9 cellular contexts compared by ENCODE assay signal in genomic region chr2:54561795-54562592, GRCh38.
A peak's percentile ranks its signal among the peaks of the same experiment; 100 is the strongest.
DNase-seq lines count a peak whose midpoint lies in the region; ATAC-seq, FAIRE-seq and TF ChIP-seq lines count a peak whose summit lies in the region.
"Had no signal": no experiment of that assay in that cellular context is flagged by ENCODE, and none has a peak within 500 bp of the region (broad histone marks: within the 10 kb centered on the region; RNA-seq: fewer than 3 reads in every experiment).

No MANE protein-coding gene starts in this region.

- H2BK20ac ChIP-seq in H1 (ENCODE audit: low read length) = no peak overlapping the region

- H3K79me2 ChIP-seq in H1 (ENCODE audit: control insufficient read depth in 1 of 2, insufficient read depth in 2 of 2, low read length in 2 of 2) (peaks cover 26 to 84% of the 10 kb centered on the region in 2 experiments), smooth muscle cell (ENCODE audit: low read depth) (peaks cover 90% of the 10 kb centered on the region)

- H3K4me1 ChIP-seq in Panc1 (ENCODE audit: control insufficient read depth, insufficient read depth, low read length) (peaks cover 33% of the 10 kb centered on the region), H1 (replicated peaks in 1 of 4; ENCODE audit: control insufficient read depth in 3 of 4, insufficient read depth in 4 of 4, low read length in 3 of 4) (peaks cover 3 to 10% (median 7%) of the 10 kb centered on the region in 4 experiments), smooth muscle cell (ENCODE audit: low read depth) (peaks cover 24% of the 10 kb centered on the region), tibial artery (peaks cover 0 to 44% (median 21%) of the 10 kb centered on the region in 4 donors)

- H3K9ac ChIP-seq in H1 (replicated peaks in 1 of 4; ENCODE audit: extremely low read depth in 1 of 4, low read depth in 3 of 4, low read length in 3 of 4) = no peak overlapping the region
- no peak overlapping the region for H3K9ac ChIP-seq in smooth muscle cell (ENCODE audit: low read depth)

- TF ChIP-seq RAD21 in H1 (IDR thresholded peaks at IDR 0.05 in 1 of 2, conservative IDR thresholded peaks at IDR 0.05 in 1 of 2; ENCODE audit: low read depth in 2 of 2, low read length in 2 of 2) = no peak

- H4K5ac ChIP-seq in H1 (ENCODE audit: insufficient read length, low read depth, low read length) = no peak overlapping the region

- H3K9me3 ChIP-seq in Panc1 (ENCODE audit: control insufficient read depth, insufficient read depth, low read depth, low read length) (no peaks in the 10 kb centered on the region), H1 (ENCODE audit: insufficient read depth in 2 of 2, low read depth in 1 of 2, low read length in 1 of 2) (no peaks in the 10 kb centered on the region), smooth muscle cell (replicated peaks; ENCODE audit: low read depth) (no peaks in the 10 kb centered on the region), tibial artery (no peaks in the 10 kb centered on the region)

- TF ChIP-seq CTCF in Panc1 (IDR thresholded peaks at IDR 0.05) = no peak
- TF ChIP-seq CTCF in H1 (IDR thresholded peaks at IDR 0.05; ENCODE audit: control extremely low read depth in 1 of 3, insufficient read depth in 1 of 3, low read depth in 1 of 3, low read length in 3 of 3) = no peak
- no peak for TF ChIP-seq CTCF in smooth muscle cell (IDR thresholded peaks at IDR 0.05; ENCODE audit: borderline replicate concordance, insufficient read depth, poor library complexity, severe bottlenecking)
- no peak for TF ChIP-seq CTCF in tibial artery (IDR thresholded peaks at IDR 0.05)

- FAIRE-seq in H1 (lab: Jason Lieb, UNC) = no peak

- H2BK12ac ChIP-seq in H1 (ENCODE audit: low read depth, low read length) = no peak overlapping the region

- H2BK15ac ChIP-seq in H1 (ENCODE audit: low read length) = no peak overlapping the region

- H4K20me1 ChIP-seq in H1 (replicated peaks in 1 of 2; ENCODE audit: control insufficient read depth in 1 of 2, insufficient read depth in 2 of 2, low read length in 2 of 2) (peaks cover 15 to 18% of the 10 kb centered on the region in 2 experiments), smooth muscle cell (ENCODE audit: low read depth) (peaks cover 70% of the 10 kb centered on the region)

- H3K23ac ChIP-seq in H1 (ENCODE audit: insufficient read length) = no peak overlapping the region

- no peak overlapping the region for H2BK5ac ChIP-seq in H1 (ENCODE audit: low read depth, low read length)

- no peak overlapping the region for H4K91ac ChIP-seq in H1 (replicated peaks; ENCODE audit: insufficient read length, low read length)

- H3K36me3 ChIP-seq in Panc1 (ENCODE audit: control insufficient read depth, insufficient read depth, low read length) (peaks cover 7% of the 10 kb centered on the region), H1 (ENCODE audit: control insufficient read depth in 2 of 4, insufficient read depth in 4 of 4, low read length in 3 of 4) (no peaks in the 10 kb centered on the region; a peak in 1 of 8 replicates), smooth muscle cell (ENCODE audit: low read depth) (no peaks in the 10 kb centered on the region), tibial artery (no peaks in the 10 kb centered on the region)

- H4K8ac ChIP-seq in H1 (ENCODE audit: extremely low read depth, insufficient read depth, low read length) = no peak overlapping the region

- H2AK5ac ChIP-seq in H1 (ENCODE audit: low read depth, low read length) = no peak overlapping the region

- H3K4me3 ChIP-seq in Panc1 (ENCODE audit: low read depth in 2 of 2, low read length in 2 of 2) = no peak overlapping the region
- peak overlapping the region in 1 of 4 experiments; percentile 32; a peak in 1 of 8 replicates for H3K4me3 ChIP-seq in H1 (ENCODE audit: extremely low read depth in 1 of 4, insufficient read depth in 2 of 4, low read depth in 3 of 4, low read length in 4 of 4)
- peak overlapping the region; percentile 66 for H3K4me3 ChIP-seq in smooth muscle cell
- no peak overlapping the region for H3K4me3 ChIP-seq in tibial artery

- H3K79me1 ChIP-seq in H1 (ENCODE audit: low read depth, low read length) = peaks cover 6% of the 10 kb centered on the region

- H3K27me3 ChIP-seq in Panc1 (ENCODE audit: control insufficient read depth, insufficient read depth, low read length) (no peaks in the 10 kb centered on the region), H1 (replicated peaks in 1 of 4; ENCODE audit: control insufficient read depth in 3 of 4, extremely low read depth in 1 of 4, insufficient read depth in 3 of 4, low read length in 3 of 4) (no peaks in the 10 kb centered on the region), smooth muscle cell (ENCODE audit: low read depth) (no peaks in the 10 kb centered on the region), tibial artery (no peaks in the 10 kb centered on the region)

- no TSS peak for BruUV-seq in Panc1 (replicated peaks; lab: Mats Ljungman, UMichigan)

- POLR2A ChIA-PET in Panc1 (lab: Charles Lee) (no interaction called here), H1 (lab: Charles Lee; ENCODE audit: partially characterized antibody) (interaction anchor here (0.7 to 1.3 kb wide), 5 partner anchors 11 to 232 kb away, joined by 3 read pairs; no protein-coding TSS in a partner anchor)

- no peak overlapping the region for H3K18ac ChIP-seq in H1 (ENCODE audit: extremely low read depth, low read length)

- no peak for ATAC-seq in Panc1
- ATAC-seq: esophagus mucosa had no signal

- CTCF ChIA-PET in Panc1 (lab: Charles Lee) = no interaction called here
- CTCF ChIA-PET in H1 (lab: Charles Lee; ENCODE audit: partially characterized antibody) = interaction anchor here (0.5 to 1.4 kb wide), 6 partner anchors 19 to 628 kb away, joined by 3 to 6 read pairs (median 3); no protein-coding TSS in a partner anchor

- WGBS in H1 (ENCODE audit: extremely low coverage in 1 of 2, insufficient coverage in 1 of 2, insufficient read length in 1 of 2, insufficient replicate concordance in 2 of 2, low coverage in 1 of 2, low lambda C conversion rate in 2 of 2, missing lambda C conversion rate in 1 of 2), 2 experiments = 79% methylated on average over 4 of the region's 4 CpGs; no CpG with 5 or more reads in 1 of the 2 experiments
- 72% methylated on average over 4 of the region's 4 CpGs for WGBS in smooth muscle cell (ENCODE audit: low lambda C conversion rate)

- DNase-seq in SIG-M5 treated with dmso at 0.1 percent for 504 hours (lab: John Stamatoyannopoulos, UW; ENCODE audit: unreplicated experiment) (peak; percentile 41), SIG-M5 (lab: John Stamatoyannopoulos, UW) (no peak), Panc1 (ENCODE audit: low read depth, low spot score) (no peak), H1 (ENCODE audit: low read depth in 1 of 2, low spot score in 2 of 2) (no peak), smooth muscle cell (lab: John Stamatoyannopoulos, UW; ENCODE audit: unreplicated experiment) (no peak), tibial artery (no peak), dermis blood vessel endothelial cell (no peak), hippocampal formation (lab: John Stamatoyannopoulos, UW) (no peak)

- no peak overlapping the region for H2AFZ ChIP-seq in H1 (ENCODE audit: low read length)
- no peak overlapping the region for H2AFZ ChIP-seq in smooth muscle cell (ENCODE audit: low read depth)

- no peak overlapping the region for H3K56ac ChIP-seq in H1 (replicated peaks; ENCODE audit: insufficient read length, low read depth, low read length)

- TF ChIP-seq POLR2A in H1 (IDR thresholded peaks at IDR 0.05; ENCODE audit: control extremely low read depth in 1 of 2, low read depth in 2 of 2, low read length in 2 of 2) = no peak

- no peak overlapping the region for H2BK120ac ChIP-seq in H1 (replicated peaks; ENCODE audit: low read depth, low read length)

- peaks cover 16% of the 10 kb centered on the region for H3F3A ChIP-seq in smooth muscle cell (ENCODE audit: low read depth)

- H3K14ac ChIP-seq in H1 (ENCODE audit: insufficient read length) = no peak overlapping the region

- in situ Hi-C loops in Panc1 (cut with HindIII; ENCODE audit: low pct_unique_long_range_greater_than_20kb, low sequenced_read_pairs) = no loop called here

- intact Hi-C loops in Panc1 (cut with micrococcal nuclease; ENCODE audit: unreplicated experiment) = no loop called here
- intact Hi-C loops in tibial artery (cut with DNase I; ENCODE audit: low total_unique reads) = no loop called here

- no peak for TF ChIP-seq EP300 in H1 (IDR thresholded peaks at IDR 0.05; ENCODE audit: borderline replicate concordance in 1 of 2, low read depth in 2 of 2, low read length in 2 of 2)

- peak overlapping the region; percentile 52; the same call in 1 of the 2 replicates for H3K27ac ChIP-seq in Panc1 (ENCODE audit: low read length)
- H3K27ac ChIP-seq in H1 (ENCODE audit: low read depth, low read length) = no peak overlapping the region
- H3K27ac ChIP-seq in smooth muscle cell (ENCODE audit: low read depth) = peak overlapping the region; percentile 24
- H3K27ac ChIP-seq in tibial artery = no peak overlapping the region

- H3K4me2 ChIP-seq in H1 (ENCODE audit: insufficient read depth in 1 of 2, low read depth in 2 of 2, low read length in 2 of 2) = peak overlapping the region; percentile 45 to 83; a peak in 3 of 4 replicates
- H3K4me2 ChIP-seq in smooth muscle cell = peak overlapping the region; percentile 45

- H3K4ac ChIP-seq in H1 (replicated peaks; ENCODE audit: insufficient read length, low read depth, low read length) = no peak overlapping the region

- peaks cover 18% of the 10 kb centered on the region for H3K23me2 ChIP-seq in H1 (ENCODE audit: low read depth, low read length)

TF ChIP-seq in H1, 55 proteins besides CTCF, POLR2A, EP300 and RAD21 (continues in another document):
- TF ChIP-seq RXRA (IDR thresholded peaks at IDR 0.05; ENCODE audit: insufficient read depth, low read depth, low read length) = no peak
- no peak for TF ChIP-seq MAX (IDR thresholded peaks at IDR 0.05)
- no peak for TF ChIP-seq SAP30 (IDR thresholded peaks at IDR 0.05; ENCODE audit: insufficient read depth, insufficient replicate concordance, low read length)
- no peak for TF ChIP-seq CHD1 (IDR thresholded peaks at IDR 0.05; ENCODE audit: low read depth, low read length)
- TF ChIP-seq YY1 (IDR thresholded peaks at IDR 0.05; ENCODE audit: low read depth, low read length) = no peak
- no peak for TF ChIP-seq ATF2 (IDR thresholded peaks at IDR 0.05; ENCODE audit: low read length)
- no peak for TF ChIP-seq JUND (IDR thresholded peaks at IDR 0.05; ENCODE audit: low read length)

Comparison
In these comparisons a context has a peak if more than half of its experiments do, and no peak if none do; other contexts are left out.
1. H3K27ac ChIP-seq: peak in Panc1 (single experiment) and smooth muscle cell (single experiment); none in H1 (single experiment) and tibial artery (0 of 2).